In genomic region chr3:25664066-25664809, GRCh38 we compare ENCODE assay signal across 1 cellular context.
A peak's percentile ranks its signal among the peaks of the same experiment; 100 is the strongest.
TF ChIP-seq lines count a peak whose summit lies in the region.

No MANE protein-coding gene starts in this region.

TF ChIP-seq in HepG2, 621 proteins besides CTCF, POLR2A, EP300 and RAD21 (continued from another document and continues in another):
- TF ChIP-seq RERE (CRISPR knock-in tag; IDR thresholded peaks at IDR 0.05; ENCODE audit: low read depth) (no peak), ZNF281 (CRISPR knock-in tag; IDR thresholded peaks at IDR 0.05; ENCODE audit: borderline replicate concordance) (no peak), MAFF (IDR thresholded peaks at IDR 0.05; ENCODE audit: low read depth, low read length) (no peak), SIN3A (IDR thresholded peaks at IDR 0.05; ENCODE audit: borderline replicate concordance, low read depth, low read length) (0 out of 2 replicates have a peak, but pooled peaks have one; percentile 3), ZZZ3 (CRISPR knock-in tag; IDR thresholded peaks at IDR 0.05; ENCODE audit: borderline replicate concordance) (no peak), ZFP36L2 (CRISPR knock-in tag; IDR thresholded peaks at IDR 0.05) (no peak), UBTF (CRISPR knock-in tag; IDR thresholded peaks at IDR 0.05) (peak; percentile 99), ZFYVE20 (CRISPR knock-in tag; IDR thresholded peaks at IDR 0.05; ENCODE audit: borderline replicate concordance, low read depth) (no peak), AHR (CRISPR knock-in tag; IDR thresholded peaks at IDR 0.05) (no peak), RNF219 (CRISPR knock-in tag; IDR thresholded peaks at IDR 0.05) (no peak), FOXO1 (CRISPR knock-in tag; IDR thresholded peaks at IDR 0.05) (no peak), ZNF615 (CRISPR knock-in tag; IDR thresholded peaks at IDR 0.05; ENCODE audit: borderline replicate concordance) (no peak), SIN3B (IDR thresholded peaks at IDR 0.05; ENCODE audit: low read length) (no peak), POLR2G (IDR thresholded peaks at IDR 0.05; ENCODE audit: low read depth, low read length) (peak; percentile 18; the same call in 1 of the 2 replicates), JUNB (CRISPR knock-in tag; IDR thresholded peaks at IDR 0.05; ENCODE audit: borderline replicate concordance) (no peak), SETDB1 (CRISPR knock-in tag; IDR thresholded peaks at IDR 0.05; ENCODE audit: borderline replicate concordance) (no peak), ZSCAN20 (CRISPR knock-in tag; IDR thresholded peaks at IDR 0.05; ENCODE audit: borderline replicate concordance) (no peak), CEBPG (CRISPR knock-in tag; IDR thresholded peaks at IDR 0.05) (no peak), SIX1 (CRISPR knock-in tag; IDR thresholded peaks at IDR 0.05; ENCODE audit: borderline replicate concordance) (no peak), HDAC1 (CRISPR knock-in tag; IDR thresholded peaks at IDR 0.05) (no peak), ZFP1 (CRISPR knock-in tag; IDR thresholded peaks at IDR 0.05) (no peak), ZNF780A (CRISPR knock-in tag; IDR thresholded peaks at IDR 0.05) (no peak), MYC (CRISPR knock-in tag; IDR thresholded peaks at IDR 0.05; ENCODE audit: borderline replicate concordance) (no peak), GLMP (CRISPR knock-in tag; IDR thresholded peaks at IDR 0.05; ENCODE audit: borderline replicate concordance) (no peak), ZNF10 (CRISPR knock-in tag; IDR thresholded peaks at IDR 0.05; ENCODE audit: borderline replicate concordance, low read depth) (no peak), ZNF607 (CRISPR knock-in tag; IDR thresholded peaks at IDR 0.05; ENCODE audit: borderline replicate concordance) (no peak), KAT8 (CRISPR knock-in tag; IDR thresholded peaks at IDR 0.05) (no peak), NFYB (CRISPR knock-in tag; IDR thresholded peaks at IDR 0.05) (no peak), ZNF775 (CRISPR knock-in tag; IDR thresholded peaks at IDR 0.05; ENCODE audit: borderline replicate concordance) (no peak), ZBTB43 (CRISPR knock-in tag; conservative IDR thresholded peaks at IDR 0.05) (no peak), NKX3-1 (CRISPR knock-in tag; IDR thresholded peaks at IDR 0.05) (no peak), CREB1 (IDR thresholded peaks at IDR 0.05) (no peak), CREB1 (CRISPR knock-in tag; IDR thresholded peaks at IDR 0.05) (no peak), SP1 (IDR thresholded peaks at IDR 0.05) (no peak), SP1 (CRISPR knock-in tag; IDR thresholded peaks at IDR 0.05) (no peak), HDAC2 (CRISPR knock-in tag; IDR thresholded peaks at IDR 0.05) (no peak), HNRNPLL (IDR thresholded peaks at IDR 0.05; ENCODE audit: low read depth, low read length, poor library complexity, severe bottlenecking) (no peak), HOXA3 (CRISPR knock-in tag; IDR thresholded peaks at IDR 0.05) (no peak; the same call in 1 of the 2 replicates), PBX3 (CRISPR knock-in tag; IDR thresholded peaks at IDR 0.05; ENCODE audit: borderline replicate concordance) (no peak)
